18 cellular contexts compared by ENCODE assay signal in genomic region chr6:37856285-37856684, GRCh38.
"Had no signal": no experiment of that assay in that cellular context is flagged by ENCODE, and none has a peak within 500 bp of the region (broad histone marks: within the 10 kb centered on the region; RNA-seq: fewer than 3 reads in every experiment).

No MANE protein-coding gene starts in this region.

- ATAC-seq: foreskin keratinocyte; left lobe of liver; mucosa of descending colon; sciatic nerve; stimulated activated memory B cell treated with anti-CD40 and anti-IgM and Interleukin-4, amounts not matched to agents 10 μg/mL and 1 μg/mL and 100 μg/mL, for 72 hours had no signal

- DNase-seq: cerebellar nuclear complex; erythroblast; foreskin keratinocyte; head of caudate nucleus; kidney glomerular epithelial cell; mammary epithelial cell; mucosa of descending colon; spleen; stimulated activated CD4-positive, alpha-beta T cell treated with anti-CD3 and anti-CD28 coated beads, Interleukin-15, amount 100 ng/mL, for 24 hours; stimulated activated CD4-positive, alpha-beta T cell treated with anti-CD3 and anti-CD28 coated beads, Interleukin-1b, Interleukin-23, amount 100 ng/mL, for 48 hours; stimulated activated CD4-positive, alpha-beta T cell treated with anti-CD3 and anti-CD28 coated beads, Interleukin-4, amount 100 ng/mL, for 24 hours; stomach; substantia nigra; transverse colon had no signal

- H3K27ac Mint-ChIP-seq: dendritic cell treated with granulocyte-macrophage colony-stimulating factor and Interleukin-4, amounts not matched to agents 40 ng/mL and 50 ng/mL, for 4 days; stimulated activated memory B cell treated with anti-CD40 and anti-IgM and Interleukin-4, amounts not matched to agents 10 μg/mL and 1 μg/mL and 100 μg/mL, for 72 hours had no signal

- H3K27me3 Mint-ChIP-seq: dendritic cell treated with granulocyte-macrophage colony-stimulating factor and Interleukin-4, amounts not matched to agents 40 ng/mL and 50 ng/mL, for 4 days; stimulated activated memory B cell treated with anti-CD40 and anti-IgM and Interleukin-4, amounts not matched to agents 10 μg/mL and 1 μg/mL and 100 μg/mL, for 72 hours had no signal

- H3K9me3 Mint-ChIP-seq: dendritic cell treated with granulocyte-macrophage colony-stimulating factor and Interleukin-4, amounts not matched to agents 40 ng/mL and 50 ng/mL, for 4 days; stimulated activated memory B cell treated with anti-CD40 and anti-IgM and Interleukin-4, amounts not matched to agents 10 μg/mL and 1 μg/mL and 100 μg/mL, for 72 hours had no signal

- H3K4me3 Mint-ChIP-seq: dendritic cell treated with granulocyte-macrophage colony-stimulating factor and Interleukin-4, amounts not matched to agents 40 ng/mL and 50 ng/mL, for 4 days; stimulated activated memory B cell treated with anti-CD40 and anti-IgM and Interleukin-4, amounts not matched to agents 10 μg/mL and 1 μg/mL and 100 μg/mL, for 72 hours had no signal
